Comparison of ENCODE assay signal across 1 cellular context in the genomic region with DNA sequence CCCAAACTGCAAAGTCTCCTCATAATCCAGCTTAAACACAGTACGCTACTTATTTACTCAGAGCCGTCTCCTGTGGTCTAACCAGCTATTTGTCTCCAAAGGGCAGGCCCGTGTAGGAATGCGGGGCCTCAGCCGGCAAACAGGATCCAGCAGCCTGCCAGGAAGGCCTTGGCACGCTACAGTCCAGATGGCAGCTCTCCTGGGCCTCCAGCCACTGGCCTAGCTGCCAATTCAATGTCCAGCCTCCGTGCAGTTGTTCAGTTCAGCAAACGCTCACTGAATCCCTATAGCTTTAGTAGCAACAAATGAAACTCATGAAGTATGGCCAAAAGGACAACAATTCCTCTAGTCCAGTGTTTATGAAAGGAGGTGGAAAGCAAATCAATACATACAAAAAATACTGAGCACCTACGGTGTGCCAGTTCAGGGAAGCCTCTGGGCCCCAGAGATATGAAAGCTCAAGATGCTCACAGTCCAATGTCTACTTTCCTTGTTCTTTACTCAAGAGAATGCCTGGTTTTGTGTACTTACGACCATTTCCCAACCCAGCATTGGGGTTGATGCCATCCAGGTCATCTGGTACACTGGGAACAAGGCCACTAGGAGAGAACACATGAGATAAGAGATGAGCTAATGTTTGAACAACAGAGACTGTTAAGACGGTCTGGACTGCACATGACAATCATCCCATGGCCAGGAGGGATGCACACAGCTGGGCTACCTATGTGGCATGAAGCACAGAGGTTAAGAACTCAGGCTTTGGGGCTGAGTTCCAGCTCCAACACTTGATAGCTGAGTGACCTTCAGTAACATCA.
TF ChIP-seq lines count a peak whose summit lies in the region.

No MANE protein-coding gene starts in this region.

TF ChIP-seq in HepG2, 621 proteins besides CTCF, POLR2A, EP300 and RAD21 (continued from another document and continues in another):
- TF ChIP-seq, protein P1, sequence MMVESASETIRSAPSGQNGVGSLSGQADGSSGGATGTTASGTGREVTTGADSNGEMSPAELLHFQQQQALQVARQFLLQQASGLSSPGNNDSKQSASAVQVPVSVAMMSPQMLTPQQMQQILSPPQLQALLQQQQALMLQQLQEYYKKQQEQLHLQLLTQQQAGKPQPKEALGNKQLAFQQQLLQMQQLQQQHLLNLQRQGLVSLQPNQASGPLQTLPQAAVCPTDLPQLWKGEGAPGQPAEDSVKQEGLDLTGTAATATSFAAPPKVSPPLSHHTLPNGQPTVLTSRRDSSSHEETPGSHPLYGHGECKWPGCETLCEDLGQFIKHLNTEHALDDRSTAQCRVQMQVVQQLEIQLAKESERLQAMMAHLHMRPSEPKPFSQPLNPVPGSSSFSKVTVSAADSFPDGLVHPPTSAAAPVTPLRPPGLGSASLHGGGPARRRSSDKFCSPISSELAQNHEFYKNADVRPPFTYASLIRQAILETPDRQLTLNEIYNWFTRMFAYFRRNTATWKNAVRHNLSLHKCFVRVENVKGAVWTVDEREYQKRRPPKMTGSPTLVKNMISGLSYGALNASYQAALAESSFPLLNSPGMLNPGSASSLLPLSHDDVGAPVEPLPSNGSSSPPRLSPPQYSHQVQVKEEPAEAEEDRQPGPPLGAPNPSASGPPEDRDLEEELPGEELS (CRISPR knock-in tag; IDR thresholded peaks at IDR 0.05) = peak; percentile 90
- peak; percentile 92 for TF ChIP-seq POGZ (CRISPR knock-in tag; IDR thresholded peaks at IDR 0.05)
- no peak for TF ChIP-seq FOSL1 (CRISPR knock-in tag; IDR thresholded peaks at IDR 0.05; ENCODE audit: borderline replicate concordance)
- TF ChIP-seq PHF5A (CRISPR knock-in tag; IDR thresholded peaks at IDR 0.05; ENCODE audit: low read depth, unreplicated experiment) = no peak
- no peak for TF ChIP-seq CCAR2 (optimal IDR thresholded peaks at IDR 0.05; ENCODE audit: low read depth, low read length)
- TF ChIP-seq, protein P2, sequence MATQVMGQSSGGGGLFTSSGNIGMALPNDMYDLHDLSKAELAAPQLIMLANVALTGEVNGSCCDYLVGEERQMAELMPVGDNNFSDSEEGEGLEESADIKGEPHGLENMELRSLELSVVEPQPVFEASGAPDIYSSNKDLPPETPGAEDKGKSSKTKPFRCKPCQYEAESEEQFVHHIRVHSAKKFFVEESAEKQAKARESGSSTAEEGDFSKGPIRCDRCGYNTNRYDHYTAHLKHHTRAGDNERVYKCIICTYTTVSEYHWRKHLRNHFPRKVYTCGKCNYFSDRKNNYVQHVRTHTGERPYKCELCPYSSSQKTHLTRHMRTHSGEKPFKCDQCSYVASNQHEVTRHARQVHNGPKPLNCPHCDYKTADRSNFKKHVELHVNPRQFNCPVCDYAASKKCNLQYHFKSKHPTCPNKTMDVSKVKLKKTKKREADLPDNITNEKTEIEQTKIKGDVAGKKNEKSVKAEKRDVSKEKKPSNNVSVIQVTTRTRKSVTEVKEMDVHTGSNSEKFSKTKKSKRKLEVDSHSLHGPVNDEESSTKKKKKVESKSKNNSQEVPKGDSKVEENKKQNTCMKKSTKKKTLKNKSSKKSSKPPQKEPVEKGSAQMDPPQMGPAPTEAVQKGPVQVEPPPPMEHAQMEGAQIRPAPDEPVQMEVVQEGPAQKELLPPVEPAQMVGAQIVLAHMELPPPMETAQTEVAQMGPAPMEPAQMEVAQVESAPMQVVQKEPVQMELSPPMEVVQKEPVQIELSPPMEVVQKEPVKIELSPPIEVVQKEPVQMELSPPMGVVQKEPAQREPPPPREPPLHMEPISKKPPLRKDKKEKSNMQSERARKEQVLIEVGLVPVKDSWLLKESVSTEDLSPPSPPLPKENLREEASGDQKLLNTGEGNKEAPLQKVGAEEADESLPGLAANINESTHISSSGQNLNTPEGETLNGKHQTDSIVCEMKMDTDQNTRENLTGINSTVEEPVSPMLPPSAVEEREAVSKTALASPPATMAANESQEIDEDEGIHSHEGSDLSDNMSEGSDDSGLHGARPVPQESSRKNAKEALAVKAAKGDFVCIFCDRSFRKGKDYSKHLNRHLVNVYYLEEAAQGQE (IDR thresholded peaks at IDR 0.05; ENCODE audit: borderline replicate concordance in 1 of 2, low read depth in 1 of 2, low read length in 2 of 2) = peak in 1 of 2 experiments; percentile 70; a peak in 2 of 4 replicates
- TF ChIP-seq FOXO1 (CRISPR knock-in tag; IDR thresholded peaks at IDR 0.05) = peak; percentile 92
- TF ChIP-seq ZNF354B (CRISPR knock-in tag; IDR thresholded peaks at IDR 0.05) = no peak
- TF ChIP-seq SP2 (CRISPR knock-in tag; IDR thresholded peaks at IDR 0.05) = no peak
- peak; percentile 72; the same call in 1 of the 2 replicates for TF ChIP-seq BRD4 (CRISPR knock-in tag; IDR thresholded peaks at IDR 0.05)
- TF ChIP-seq ZNF564 (CRISPR knock-in tag; IDR thresholded peaks at IDR 0.05) = 0 out of 2 replicates have a peak, but pooled peaks have one; percentile 17
- peak; percentile 56; the same call in 1 of the 2 replicates for TF ChIP-seq FOXK1 (CRISPR knock-in tag; IDR thresholded peaks at IDR 0.05; ENCODE audit: borderline replicate concordance, low read depth)
- no peak for TF ChIP-seq CC2D1A (CRISPR knock-in tag; IDR thresholded peaks at IDR 0.05)
- no peak for TF ChIP-seq ZNF7 (CRISPR knock-in tag; IDR thresholded peaks at IDR 0.05)
- TF ChIP-seq RELA (CRISPR knock-in tag; IDR thresholded peaks at IDR 0.05) = peak; percentile 50; the same call in 1 of the 2 replicates
- TF ChIP-seq, protein P3, sequence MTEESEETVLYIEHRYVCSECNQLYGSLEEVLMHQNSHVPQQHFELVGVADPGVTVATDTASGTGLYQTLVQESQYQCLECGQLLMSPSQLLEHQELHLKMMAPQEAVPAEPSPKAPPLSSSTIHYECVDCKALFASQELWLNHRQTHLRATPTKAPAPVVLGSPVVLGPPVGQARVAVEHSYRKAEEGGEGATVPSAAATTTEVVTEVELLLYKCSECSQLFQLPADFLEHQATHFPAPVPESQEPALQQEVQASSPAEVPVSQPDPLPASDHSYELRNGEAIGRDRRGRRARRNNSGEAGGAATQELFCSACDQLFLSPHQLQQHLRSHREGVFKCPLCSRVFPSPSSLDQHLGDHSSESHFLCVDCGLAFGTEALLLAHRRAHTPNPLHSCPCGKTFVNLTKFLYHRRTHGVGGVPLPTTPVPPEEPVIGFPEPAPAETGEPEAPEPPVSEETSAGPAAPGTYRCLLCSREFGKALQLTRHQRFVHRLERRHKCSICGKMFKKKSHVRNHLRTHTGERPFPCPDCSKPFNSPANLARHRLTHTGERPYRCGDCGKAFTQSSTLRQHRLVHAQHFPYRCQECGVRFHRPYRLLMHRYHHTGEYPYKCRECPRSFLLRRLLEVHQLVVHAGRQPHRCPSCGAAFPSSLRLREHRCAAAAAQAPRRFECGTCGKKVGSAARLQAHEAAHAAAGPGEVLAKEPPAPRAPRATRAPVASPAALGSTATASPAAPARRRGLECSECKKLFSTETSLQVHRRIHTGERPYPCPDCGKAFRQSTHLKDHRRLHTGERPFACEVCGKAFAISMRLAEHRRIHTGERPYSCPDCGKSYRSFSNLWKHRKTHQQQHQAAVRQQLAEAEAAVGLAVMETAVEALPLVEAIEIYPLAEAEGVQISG (CRISPR knock-in tag; IDR thresholded peaks at IDR 0.05) = peak; percentile 70; the same call in 1 of the 2 replicates
- no peak for TF ChIP-seq ZNF101 (CRISPR knock-in tag; IDR thresholded peaks at IDR 0.05; ENCODE audit: borderline replicate concordance, low read depth)
- TF ChIP-seq ZSCAN20 (CRISPR knock-in tag; IDR thresholded peaks at IDR 0.05; ENCODE audit: borderline replicate concordance) = no peak; the same call in 1 of the 2 replicates
- TF ChIP-seq HNF4G (IDR thresholded peaks at IDR 0.05; ENCODE audit: borderline replicate concordance, low read depth, low read length) = peak; percentile 94
- no peak; the same call in 1 of the 2 replicates for TF ChIP-seq HNF4G (CRISPR knock-in tag; IDR thresholded peaks at IDR 0.05; ENCODE audit: borderline replicate concordance, low read depth)
- TF ChIP-seq ZNF567 (CRISPR knock-in tag; IDR thresholded peaks at IDR 0.05; ENCODE audit: borderline replicate concordance) = no peak
- peak; percentile 58; the same call in 1 of the 2 replicates for TF ChIP-seq FOXP1 (IDR thresholded peaks at IDR 0.05)
- peak; percentile 94 for TF ChIP-seq FOXP1 (CRISPR knock-in tag; IDR thresholded peaks at IDR 0.05)
- TF ChIP-seq, protein P4, sequence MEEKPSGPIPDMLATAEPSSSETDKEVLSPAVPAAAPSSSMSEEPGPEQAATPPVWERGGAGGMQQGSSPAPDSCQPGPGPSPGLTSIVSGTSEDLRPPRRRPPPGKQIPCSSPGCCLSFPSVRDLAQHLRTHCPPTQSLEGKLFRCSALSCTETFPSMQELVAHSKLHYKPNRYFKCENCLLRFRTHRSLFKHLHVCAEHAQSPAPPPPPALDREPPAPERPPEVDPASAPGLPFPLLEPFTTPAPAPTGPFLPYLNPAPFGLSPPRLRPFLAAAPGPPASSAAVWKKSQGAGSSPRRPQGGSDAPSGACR (CRISPR knock-in tag; IDR thresholded peaks at IDR 0.05) = no peak
- no peak for TF ChIP-seq ADNP (CRISPR knock-in tag; IDR thresholded peaks at IDR 0.05)
- TF ChIP-seq NFATC3 (CRISPR knock-in tag; IDR thresholded peaks at IDR 0.05) = no peak
- no peak for TF ChIP-seq ATRX (CRISPR knock-in tag; IDR thresholded peaks at IDR 0.05; ENCODE audit: borderline replicate concordance)
- peak; percentile 32; the same call in 1 of the 2 replicates for TF ChIP-seq TSC22D2 (CRISPR knock-in tag; IDR thresholded peaks at IDR 0.05; ENCODE audit: borderline replicate concordance)
- no peak for TF ChIP-seq ELF4 (CRISPR knock-in tag; IDR thresholded peaks at IDR 0.05; ENCODE audit: borderline replicate concordance)
- peak; percentile 84; the same call in 1 of the 2 replicates for TF ChIP-seq CBX5 (CRISPR knock-in tag; IDR thresholded peaks at IDR 0.05; ENCODE audit: borderline replicate concordance)
- TF ChIP-seq, protein P5, sequence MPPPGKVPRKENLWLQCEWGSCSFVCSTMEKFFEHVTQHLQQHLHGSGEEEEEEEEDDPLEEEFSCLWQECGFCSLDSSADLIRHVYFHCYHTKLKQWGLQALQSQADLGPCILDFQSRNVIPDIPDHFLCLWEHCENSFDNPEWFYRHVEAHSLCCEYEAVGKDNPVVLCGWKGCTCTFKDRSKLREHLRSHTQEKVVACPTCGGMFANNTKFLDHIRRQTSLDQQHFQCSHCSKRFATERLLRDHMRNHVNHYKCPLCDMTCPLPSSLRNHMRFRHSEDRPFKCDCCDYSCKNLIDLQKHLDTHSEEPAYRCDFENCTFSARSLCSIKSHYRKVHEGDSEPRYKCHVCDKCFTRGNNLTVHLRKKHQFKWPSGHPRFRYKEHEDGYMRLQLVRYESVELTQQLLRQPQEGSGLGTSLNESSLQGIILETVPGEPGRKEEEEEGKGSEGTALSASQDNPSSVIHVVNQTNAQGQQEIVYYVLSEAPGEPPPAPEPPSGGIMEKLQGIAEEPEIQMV (CRISPR knock-in tag; IDR thresholded peaks at IDR 0.05; ENCODE audit: low read depth) = no peak
- peak; percentile 67; the same call in 1 of the 2 replicates for TF ChIP-seq MYPOP (CRISPR knock-in tag; IDR thresholded peaks at IDR 0.05)
- TF ChIP-seq, protein P6, sequence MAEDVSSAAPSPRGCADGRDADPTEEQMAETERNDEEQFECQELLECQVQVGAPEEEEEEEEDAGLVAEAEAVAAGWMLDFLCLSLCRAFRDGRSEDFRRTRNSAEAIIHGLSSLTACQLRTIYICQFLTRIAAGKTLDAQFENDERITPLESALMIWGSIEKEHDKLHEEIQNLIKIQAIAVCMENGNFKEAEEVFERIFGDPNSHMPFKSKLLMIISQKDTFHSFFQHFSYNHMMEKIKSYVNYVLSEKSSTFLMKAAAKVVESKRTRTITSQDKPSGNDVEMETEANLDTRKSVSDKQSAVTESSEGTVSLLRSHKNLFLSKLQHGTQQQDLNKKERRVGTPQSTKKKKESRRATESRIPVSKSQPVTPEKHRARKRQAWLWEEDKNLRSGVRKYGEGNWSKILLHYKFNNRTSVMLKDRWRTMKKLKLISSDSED (CRISPR knock-in tag; IDR thresholded peaks at IDR 0.05) = no peak
- no peak for TF ChIP-seq ETS1 (CRISPR knock-in tag; IDR thresholded peaks at IDR 0.05)
- TF ChIP-seq, protein P7, sequence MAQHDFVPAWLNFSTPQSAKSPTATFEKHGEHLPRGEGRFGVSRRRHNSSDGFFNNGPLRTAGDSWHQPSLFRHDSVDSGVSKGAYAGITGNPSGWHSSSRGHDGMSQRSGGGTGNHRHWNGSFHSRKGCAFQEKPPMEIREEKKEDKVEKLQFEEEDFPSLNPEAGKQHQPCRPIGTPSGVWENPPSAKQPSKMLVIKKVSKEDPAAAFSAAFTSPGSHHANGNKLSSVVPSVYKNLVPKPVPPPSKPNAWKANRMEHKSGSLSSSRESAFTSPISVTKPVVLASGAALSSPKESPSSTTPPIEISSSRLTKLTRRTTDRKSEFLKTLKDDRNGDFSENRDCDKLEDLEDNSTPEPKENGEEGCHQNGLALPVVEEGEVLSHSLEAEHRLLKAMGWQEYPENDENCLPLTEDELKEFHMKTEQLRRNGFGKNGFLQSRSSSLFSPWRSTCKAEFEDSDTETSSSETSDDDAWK (CRISPR knock-in tag; IDR thresholded peaks at IDR 0.05) = no peak
- TF ChIP-seq ZNF788 (CRISPR knock-in tag; IDR thresholded peaks at IDR 0.05; ENCODE audit: borderline replicate concordance) = peak; percentile 79; the same call in 1 of the 2 replicates
- no peak for TF ChIP-seq ZZZ3 (CRISPR knock-in tag; IDR thresholded peaks at IDR 0.05; ENCODE audit: borderline replicate concordance)
- no peak for TF ChIP-seq ZNF569 (CRISPR knock-in tag; IDR thresholded peaks at IDR 0.05; ENCODE audit: borderline replicate concordance)
- no peak for TF ChIP-seq ZFP41 (CRISPR knock-in tag; IDR thresholded peaks at IDR 0.05; ENCODE audit: borderline replicate concordance)
- peak; percentile 71; the same call in 1 of the 2 replicates for TF ChIP-seq ZBTB37 (CRISPR knock-in tag; IDR thresholded peaks at IDR 0.05)
